ENCODE assay signal across 35 cellular contexts in the genomic region with DNA sequence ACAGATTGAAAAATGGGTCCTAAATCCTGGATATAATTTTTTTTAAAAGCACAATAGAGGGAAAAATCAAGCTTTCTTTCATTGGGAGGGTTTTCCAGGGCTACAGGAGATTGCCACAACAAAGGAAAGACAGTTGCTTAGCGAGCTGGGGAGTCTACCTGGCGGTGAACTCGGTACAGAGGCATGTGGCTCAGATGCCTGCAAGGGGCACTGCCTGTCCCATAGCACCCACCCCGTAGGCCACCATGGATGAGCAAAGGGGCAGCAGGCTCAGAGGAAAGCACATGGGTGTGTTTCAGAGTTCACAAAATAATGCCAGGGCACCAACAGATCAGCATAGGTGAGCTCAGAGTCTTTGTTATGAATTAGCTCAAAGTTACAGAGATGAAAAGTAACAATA.
"Had no signal": no experiment of that assay in that cellular context is flagged by ENCODE, and none has a peak within 500 bp of the region (broad histone marks: within the 10 kb centered on the region; RNA-seq: fewer than 3 reads in every experiment).

No MANE protein-coding gene starts in this region.

- H3K27me3 ChIP-seq: cardiac muscle cell, Peyer's patch, SJSA1 had no signal

- FAIRE-seq: TTC549 had no signal

- H3K27ac ChIP-seq: cardiac muscle cell, Peyer's patch, SJSA1 had no signal

- H3K4me1 ChIP-seq: Peyer's patch, SJSA1 had no signal

- H3K27ac Mint-ChIP-seq: activated B cell treated with CpG ODN at 0.5 μM for 24 hours; activated CD8-positive, alpha-beta T cell treated with anti-CD3 and anti-CD28 coated beads for 36 hours; activated naive CD8-positive, alpha-beta T cell treated with anti-CD3 and anti-CD28 coated beads for 36 hours; activated T-cell treated with anti-CD3 and anti-CD28 coated beads, Interleukin-2, amount 50 U/mL, for 72 hours; activated T-helper 17 cell treated with anti-CD3 and anti-CD28 coated beads, Interleukin-2, amount 50 U/mL, for 72 hours; T-helper 1 cell treated with Interleukin-12 subunit alpha and Interleukin-12 subunit beta and Interleukin-4 antibody, amounts not matched to agents 30 μg/mL and 1 μg/mL, for 36 hours; T-helper 2 cell treated with Interferon-gamma antibody and Interleukin-4, amounts not matched to agents 5 μg/mL and 100 μg/mL, for 36 hours had no signal

- H3K9ac ChIP-seq: SK-N-SH had no signal

- H3K9me3 Mint-ChIP-seq: activated CD8-positive, alpha-beta T cell treated with anti-CD3 and anti-CD28 coated beads for 36 hours; activated naive CD8-positive, alpha-beta T cell treated with anti-CD3 and anti-CD28 coated beads for 36 hours; activated T-cell treated with anti-CD3 and anti-CD28 coated beads, Interleukin-2, amount 50 U/mL, for 72 hours; activated T-helper 17 cell treated with anti-CD3 and anti-CD28 coated beads, Interleukin-2, amount 50 U/mL, for 72 hours; central memory CD8-positive, alpha-beta T cell; T-helper 1 cell treated with Interleukin-12 subunit alpha and Interleukin-12 subunit beta and Interleukin-4 antibody, amounts not matched to agents 30 μg/mL and 1 μg/mL, for 36 hours; T-helper 2 cell treated with Interferon-gamma antibody and Interleukin-4, amounts not matched to agents 5 μg/mL and 100 μg/mL, for 36 hours had no signal

- DNase-seq: activated B cell treated with CpG ODN at 0.5 μM for 24 hours; activated CD4-positive, alpha-beta T cell treated with anti-CD3 and anti-CD28 coated beads for 48 hours; activated CD4-positive, alpha-beta T cell treated with anti-CD3 and anti-CD28 coated beads, Interleukin-2, amount 50 U/mL, for 4 hours; activated CD4-positive, CD25-positive, alpha-beta regulatory T cell treated with anti-CD3 and anti-CD28 coated beads, Interleukin-2, amount 50 U/mL, for 72 hours; activated CD8-positive, alpha-beta T cell treated with anti-CD3 and anti-CD28 coated beads for 36 hours; activated effector memory CD4-positive, alpha-beta T cell treated with anti-CD3 and anti-CD28 coated beads, Interleukin-2, amount 50 U/mL, for 16 hours; activated naive CD4-positive, alpha-beta T cell; activated naive CD4-positive, alpha-beta T cell treated with anti-CD3 and anti-CD28 coated beads, Interleukin-2, amount 50 U/mL, for 16 hours; activated naive CD8-positive, alpha-beta T cell treated with anti-CD3 and anti-CD28 coated beads for 36 hours; activated T-cell treated with anti-CD3 and anti-CD28 coated beads, Interleukin-2, amount 50 U/mL, for 1 hour; activated T-cell treated with anti-CD3 and anti-CD28 coated beads, Interleukin-2, amount 50 U/mL, for 72 hours; amniotic stem cell; aorta; NCI-H1105; NCI-H1417 treated with DMSO at 0.1 percent for 48 hours; NCI-H187 treated with DMSO at 0.1 percent for 48 hours; NCI-H2081; NCI-H2171 treated with DMSO at 0.1 percent for 48 hours; NCI-H2227 treated with DMSO at 0.1 percent for 48 hours; NCI-H446; NCI-H510A treated with DMSO at 0.1 percent for 48 hours; NCI-H526 treated with DMSO at 0.1 percent for 48 hours; NCI-H774; PC-3; Peyer's patch; RPMI8226; SHP77 treated with DMSO at 0.1 percent for 48 hours; SK-N-SH had no signal

- H3K4me1 Mint-ChIP-seq: activated B cell treated with CpG ODN at 0.5 μM for 24 hours; activated naive CD8-positive, alpha-beta T cell treated with anti-CD3 and anti-CD28 coated beads for 36 hours; activated T-helper 17 cell treated with anti-CD3 and anti-CD28 coated beads, Interleukin-2, amount 50 U/mL, for 72 hours; central memory CD8-positive, alpha-beta T cell had no signal

- ATAC-seq: activated CD8-positive, alpha-beta T cell treated with anti-CD3 and anti-CD28 coated beads for 36 hours; activated T-cell treated with anti-CD3 and anti-CD28 coated beads, Interleukin-2, amount 50 U/mL, for 72 hours; activated T-helper 17 cell treated with anti-CD3 and anti-CD28 coated beads, Interleukin-2, amount 50 U/mL, for 72 hours had no signal

- H3K27me3 Mint-ChIP-seq: activated B cell treated with CpG ODN at 0.5 μM for 24 hours; activated CD8-positive, alpha-beta T cell treated with anti-CD3 and anti-CD28 coated beads for 36 hours; activated naive CD8-positive, alpha-beta T cell treated with anti-CD3 and anti-CD28 coated beads for 36 hours; activated T-helper 17 cell treated with anti-CD3 and anti-CD28 coated beads, Interleukin-2, amount 50 U/mL, for 72 hours; central memory CD8-positive, alpha-beta T cell had no signal

- H3K4me2 ChIP-seq: SK-N-SH had no signal

- H3K36me3 ChIP-seq: cardiac muscle cell, Peyer's patch, SJSA1 had no signal

- H3K4me3 Mint-ChIP-seq: activated B cell treated with CpG ODN at 0.5 μM for 24 hours; activated CD8-positive, alpha-beta T cell treated with anti-CD3 and anti-CD28 coated beads for 36 hours; activated naive CD8-positive, alpha-beta T cell treated with anti-CD3 and anti-CD28 coated beads for 36 hours; activated T-cell treated with anti-CD3 and anti-CD28 coated beads, Interleukin-2, amount 50 U/mL, for 72 hours; activated T-helper 17 cell treated with anti-CD3 and anti-CD28 coated beads, Interleukin-2, amount 50 U/mL, for 72 hours; central memory CD8-positive, alpha-beta T cell; T-helper 1 cell treated with Interleukin-12 subunit alpha and Interleukin-12 subunit beta and Interleukin-4 antibody, amounts not matched to agents 30 μg/mL and 1 μg/mL, for 36 hours; T-helper 2 cell treated with Interferon-gamma antibody and Interleukin-4, amounts not matched to agents 5 μg/mL and 100 μg/mL, for 36 hours had no signal

- H3K4me3 ChIP-seq: cardiac muscle cell, Peyer's patch, SJSA1 had no signal
